Comparison of ENCODE assay signal across 8 cellular contexts in genomic region chr2:178414266-178415247, GRCh38.
DNase-seq lines count a peak whose midpoint lies in the region; ATAC-seq and TF ChIP-seq lines count a peak whose summit lies in the region.

No MANE protein-coding gene starts in this region.

- ATAC-seq in GM18909 (IDR thresholded peaks at IDR 0.05; ENCODE audit: poor library complexity, unreplicated experiment) (peak; percentile 86), HG03175 (IDR thresholded peaks at IDR 0.05; ENCODE audit: unreplicated experiment) (peak; percentile 76)
- ATAC-seq in activated CD4-positive, CD25-positive, alpha-beta regulatory T cell treated with anti-CD3 and anti-CD28 coated beads, Interleukin-2, amount 50 U/mL, for 24 hours = peak; percentile 72 to 73

- DNase-seq in AG20443 (ENCODE audit: low spot score) (peak; percentile 92), NCI-H2227 treated with DMSO at 0.1 percent for 48 hours (lab: John Stamatoyannopoulos, UW) (peak; percentile 98), choroid plexus epithelial cell (ENCODE audit: low read depth) (peak; percentile 98), kidney glomerular epithelial cell (lab: John Stamatoyannopoulos, UW) (peak; percentile 91)
- DNase-seq in stimulated activated CD4-positive, alpha-beta T cell treated with anti-CD3 and anti-CD28 coated beads, Interleukin-1b, Interleukin-23, amount 100 ng/mL, for 1 hour (ENCODE audit: low read depth in 2 of 2) = peak; percentile 30

- TF ChIP-seq CTCF in choroid plexus epithelial cell (conservative IDR thresholded peaks at IDR 0.05; ENCODE audit: low read depth, low read length) = peak; percentile 97

- H3K4me3 ChIP-seq in choroid plexus epithelial cell (ENCODE audit: low read depth, low read length) = peak overlapping the region; percentile 73

Comparison
In these comparisons a context has a peak if more than half of its experiments do, and no peak if none do; other contexts are left out.
1. Peak in every context shown above with its lines: DNase-seq, ATAC-seq and H3K4me3 ChIP-seq.
2. DNase-seq: peak in every context shown above with its lines; median percentile 98 in NCI-H2227 treated with DMSO at 0.1 percent for 48 hours; 98 in choroid plexus epithelial cell; 92 in AG20443; 91 in kidney glomerular epithelial cell; 30 in stimulated activated CD4-positive, alpha-beta T cell treated with anti-CD3 and anti-CD28 coated beads, Interleukin-1b, Interleukin-23, amount 100 ng/mL, for 1 hour.